Comparison of ENCODE assay signal across 22 cellular contexts in genomic region chr6:23265270-23265669, GRCh38.
DNase-seq lines count a peak whose midpoint lies in the region; ATAC-seq and TF ChIP-seq lines count a peak whose summit lies in the region.
"Had no signal": no experiment of that assay in that cellular context is flagged by ENCODE, and none has a peak within 500 bp of the region (broad histone marks: within the 10 kb centered on the region; RNA-seq: fewer than 3 reads in every experiment).

No MANE protein-coding gene starts in this region.

- no peak overlapping the region for H3K4me2 ChIP-seq in mammary epithelial cell (ENCODE audit: insufficient read depth, low read depth, low read length)
- H3K4me2 ChIP-seq: A549; BLaER1 treated with 17β-estradiol and CSF1 and Interleukin-3, amounts not matched to agents 10 nM and 100 nM had no signal

- H3K4me3 Mint-ChIP-seq in endodermal cell, result no peak overlapping the region
- H3K4me3 Mint-ChIP-seq in nephron progenitor cell, result no peak overlapping the region
- no peak overlapping the region for H3K4me3 Mint-ChIP-seq in mesothelial cell of epicardium
- H3K4me3 Mint-ChIP-seq: B cell; CD4-positive, alpha-beta T cell; CD8-positive, alpha-beta T cell had no signal

- TF ChIP-seq CTCF in mammary epithelial cell (conservative IDR thresholded peaks at IDR 0.05 in 1 of 2, IDR thresholded peaks at IDR 0.05 in 1 of 2; ENCODE audit: extremely low read depth in 1 of 2, insufficient read depth in 1 of 2, low read depth in 1 of 2, low read length in 2 of 2) (no peak), breast epithelium (IDR thresholded peaks at IDR 0.05) (no peak), endodermal cell (conservative IDR thresholded peaks at IDR 0.05) (no peak), nephron progenitor cell (IDR thresholded peaks at IDR 0.05) (no peak), esophagus squamous epithelium (IDR thresholded peaks at IDR 0.05) (no peak), mesothelial cell of epicardium (IDR thresholded peaks at IDR 0.05; ENCODE audit: unreplicated experiment) (no peak)

- H3K36me3 Mint-ChIP-seq in endodermal cell (ENCODE audit: low read depth), result peaks cover 12% of the 10 kb centered on the region
- peaks cover 5% of the 10 kb centered on the region for H3K36me3 Mint-ChIP-seq in nephron progenitor cell (ENCODE audit: low read depth)
- peaks cover 10% of the 10 kb centered on the region for H3K36me3 Mint-ChIP-seq in mesothelial cell of epicardium
- H3K36me3 Mint-ChIP-seq: CD8-positive, alpha-beta T cell had no signal

- in situ Hi-C loops in mammary epithelial cell (cut with MboI; ENCODE audit: low sequenced_read_pairs in 2 of 2), result no loop called here

- intact Hi-C loops in mammary epithelial cell (cut with micrococcal nuclease), result no loop called here
- intact Hi-C loops in breast epithelium (cut with DNase I; ENCODE audit: low total_unique reads), result no loop called here
- intact Hi-C loops in esophagus squamous epithelium (cut with DNase I), result no loop called here

- H3K9me3 ChIP-seq in mammary epithelial cell (replicated peaks; ENCODE audit: insufficient read depth, low read length) (peaks cover 2% of the 10 kb centered on the region), breast epithelium (peaks cover 0 to 3% of the 10 kb centered on the region in 2 donors), endodermal cell (ENCODE audit: control insufficient read depth, low read length) (peaks cover 80% of the 10 kb centered on the region), esophagus squamous epithelium (peaks cover 0 to 7% (median 4%) of the 10 kb centered on the region in 3 donors)
- H3K9me3 ChIP-seq: A549 had no signal

- H4K20me1 ChIP-seq in mammary epithelial cell (ENCODE audit: insufficient read depth, low read length), result no peaks in the 10 kb centered on the region
- H4K20me1 ChIP-seq: BLaER1 treated with 17β-estradiol and CSF1 and Interleukin-3, amounts not matched to agents 10 nM and 100 nM had no signal

- ATAC-seq in left lobe of liver, result peak; percentile 56
- ATAC-seq: A549; CD8-positive, alpha-beta T cell; GM12878 had no signal

- CTCF ChIA-PET in mammary epithelial cell (lab: Charles Lee; ENCODE audit: low non-redundant PET), result no interaction called here

- H3K9me3 Mint-ChIP-seq in endodermal cell (peaks cover 39% of the 10 kb centered on the region), nephron progenitor cell (peaks cover 17% of the 10 kb centered on the region), mesothelial cell of epicardium (peaks cover 22% of the 10 kb centered on the region)

- H3K27me3 Mint-ChIP-seq in endodermal cell (ENCODE audit: insufficient read depth), result no peaks in the 10 kb centered on the region
- no peaks in the 10 kb centered on the region for H3K27me3 Mint-ChIP-seq in nephron progenitor cell (ENCODE audit: low read depth, poor library complexity)
- H3K27me3 Mint-ChIP-seq in mesothelial cell of epicardium (ENCODE audit: low read depth), result no peaks in the 10 kb centered on the region
- H3K27me3 Mint-ChIP-seq: B cell; CD4-positive, alpha-beta T cell had no signal

- H3K9ac ChIP-seq in mammary epithelial cell (ENCODE audit: insufficient read depth, low read length) (no peak overlapping the region), endodermal cell (ENCODE audit: extremely low read depth, low read length, poor library complexity, severe bottlenecking) (no peak overlapping the region)
- H3K9ac ChIP-seq: BLaER1 treated with 17β-estradiol and CSF1 and Interleukin-3, amounts not matched to agents 10 nM and 100 nM had no signal

- TF ChIP-seq POLR2A in breast epithelium (IDR thresholded peaks at IDR 0.05) (no peak), esophagus squamous epithelium (IDR thresholded peaks at IDR 0.05) (no peak)

- H3K4me3 ChIP-seq in mammary epithelial cell (replicated peaks in 1 of 3; ENCODE audit: insufficient read depth in 1 of 3, low read depth in 2 of 3, low read length in 3 of 3) (no peak overlapping the region), breast epithelium (no peak overlapping the region), endodermal cell (ENCODE audit: low read length) (peak overlapping the region; percentile 72), esophagus squamous epithelium (no peak overlapping the region)
- H3K4me3 ChIP-seq: A549; BLaER1 treated with 17β-estradiol and CSF1 and Interleukin-3, amounts not matched to agents 10 nM and 100 nM; GM12878 had no signal

- BruUV-seq in mammary epithelial cell (replicated peaks; lab: Mats Ljungman, UMichigan), result no TSS peak

- H3K27ac ChIP-seq in mammary epithelial cell (ENCODE audit: insufficient read depth, low read depth, low read length) (no peak overlapping the region), breast epithelium (no peak overlapping the region), endodermal cell (ENCODE audit: low read depth, low read length) (no peak overlapping the region), esophagus squamous epithelium (no peak overlapping the region)
- H3K27ac ChIP-seq: 22Rv1; A549; BLaER1 treated with 17β-estradiol and CSF1 and Interleukin-3, amounts not matched to agents 10 nM and 100 nM; C4-2B had no signal

- H3K4me1 Mint-ChIP-seq in endodermal cell, result no peaks in the 10 kb centered on the region
- peaks cover 15% of the 10 kb centered on the region for H3K4me1 Mint-ChIP-seq in nephron progenitor cell
- no peaks in the 10 kb centered on the region for H3K4me1 Mint-ChIP-seq in mesothelial cell of epicardium
- H3K4me1 Mint-ChIP-seq: B cell had no signal

- no peak overlapping the region for H3K27ac Mint-ChIP-seq in endodermal cell
- peak overlapping the region; percentile 13 for H3K27ac Mint-ChIP-seq in nephron progenitor cell
- H3K27ac Mint-ChIP-seq in mesothelial cell of epicardium, result no peak overlapping the region
- H3K27ac Mint-ChIP-seq: B cell; CD4-positive, alpha-beta T cell; CD8-positive, alpha-beta T cell had no signal

- no peaks in the 10 kb centered on the region for H3K36me3 ChIP-seq in mammary epithelial cell (ENCODE audit: insufficient read depth, low read length)
- peaks cover 4% of the 10 kb centered on the region for H3K36me3 ChIP-seq in breast epithelium
- no peaks in the 10 kb centered on the region for H3K36me3 ChIP-seq in endodermal cell (ENCODE audit: control insufficient read depth, insufficient read depth, low read length)
- H3K36me3 ChIP-seq in esophagus squamous epithelium, result no peaks in the 10 kb centered on the region
- H3K36me3 ChIP-seq: BLaER1 treated with 17β-estradiol and CSF1 and Interleukin-3, amounts not matched to agents 10 nM and 100 nM had no signal

- dilution Hi-C loops in mammary epithelial cell (cut with HindIII; ENCODE audit: low sequenced_read_pairs), result no loop called here

- no peak overlapping the region for H2AFZ ChIP-seq in mammary epithelial cell (ENCODE audit: low read depth, low read length)

- no peaks in the 10 kb centered on the region for H3K27me3 ChIP-seq in mammary epithelial cell (ENCODE audit: insufficient read depth, low read length)
- no peaks in the 10 kb centered on the region for H3K27me3 ChIP-seq in breast epithelium
- H3K27me3 ChIP-seq in endodermal cell (ENCODE audit: control insufficient read depth, insufficient read depth, low read length, poor library complexity, severe bottlenecking), result no peaks in the 10 kb centered on the region
- no peaks in the 10 kb centered on the region for H3K27me3 ChIP-seq in esophagus squamous epithelium
- H3K27me3 ChIP-seq: BLaER1 treated with 17β-estradiol and CSF1 and Interleukin-3, amounts not matched to agents 10 nM and 100 nM had no signal

- WGBS in mammary epithelial cell (ENCODE audit: low coverage, missing lambda C conversion rate), result 66% methylated on average over 7 of the region's 7 CpGs
- WGBS in endodermal cell (ENCODE audit: insufficient coverage in 1 of 2, insufficient read length in 1 of 2), 2 experiments, result 94% methylated on average over 2 to 7 of the region's 7 CpGs
- WGBS in esophagus squamous epithelium, 2 donors, result 80% methylated on average over 7 of the region's 7 CpGs

- DNase-seq in mammary epithelial cell (peak; percentile 14), breast epithelium (ENCODE audit: low spot score in 2 of 2) (no peak), endodermal cell (no peak), left lobe of liver (ENCODE audit: low spot score) (no peak), nephron progenitor cell (no peak), esophagus squamous epithelium (lab: John Stamatoyannopoulos, UW) (no peak), mesothelial cell of epicardium (ENCODE audit: low spot score in 2 of 2, unreplicated experiment in 2 of 2) (no peak)
- no peak for DNase-seq in activated CD4-positive, CD25-positive, alpha-beta regulatory T cell treated with anti-CD3 and anti-CD28 coated beads, Interleukin-2, amount 50 U/mL, for 72 hours
- DNase-seq: AML-193; Caco-2; Calu3; CD4-positive, alpha-beta T cell; CD8-positive, alpha-beta T cell; DND-41; EL; GDM1 had no signal

- H3K4me1 ChIP-seq in mammary epithelial cell (ENCODE audit: insufficient read depth, low read length) (no peaks in the 10 kb centered on the region), breast epithelium (no peaks in the 10 kb centered on the region), endodermal cell (ENCODE audit: control insufficient read depth, insufficient read depth, low read length) (no peaks in the 10 kb centered on the region), esophagus squamous epithelium (no peaks in the 10 kb centered on the region)
- H3K4me1 ChIP-seq: A549; BLaER1 treated with 17β-estradiol and CSF1 and Interleukin-3, amounts not matched to agents 10 nM and 100 nM; Caco-2 had no signal

- no peaks in the 10 kb centered on the region for H3K79me2 ChIP-seq in mammary epithelial cell (ENCODE audit: insufficient read depth, low read length)
